8 cellular contexts compared by ENCODE assay signal in the genomic region with DNA sequence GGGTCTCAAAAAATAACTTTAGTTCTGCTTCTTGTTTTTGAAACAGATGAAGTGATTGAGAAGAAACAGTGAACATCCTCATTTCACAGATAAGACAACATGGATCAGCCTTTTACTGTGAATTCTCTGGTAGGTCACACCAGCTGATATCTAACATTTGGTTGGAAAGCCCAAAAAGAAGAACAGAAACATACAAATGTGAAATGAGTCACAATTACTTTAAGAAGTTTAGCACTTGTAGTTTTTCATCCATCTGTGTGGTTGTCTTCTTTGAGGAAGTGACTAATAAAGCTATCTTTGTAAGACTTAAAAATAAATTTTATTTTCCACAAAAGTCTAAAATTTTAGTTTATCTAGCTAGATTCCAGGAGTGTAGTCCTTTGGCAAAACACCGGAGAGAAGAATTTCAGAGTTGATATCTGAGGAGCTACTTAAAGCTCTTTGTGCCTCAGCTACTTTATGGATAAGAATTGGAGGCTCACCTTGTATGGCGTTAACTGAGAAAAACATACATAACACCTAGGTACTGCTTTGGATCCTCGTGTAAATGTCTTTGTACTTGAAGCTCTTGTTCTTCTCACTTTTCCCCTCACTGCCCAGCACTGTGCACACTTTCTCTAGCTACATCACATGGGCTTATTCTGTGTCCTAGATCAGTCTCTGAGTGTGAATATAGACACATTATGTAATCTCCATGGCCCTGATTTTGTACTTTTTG. TPM values are rescaled to one million over a fixed set of nuclear protein-coding genes. Genes with fewer than 3 reads are reported as not detected.
DNase-seq lines count a peak whose midpoint lies in the region; ATAC-seq and TF ChIP-seq lines count a peak whose summit lies in the region.

No MANE protein-coding gene starts in this region.

- H3K27ac ChIP-seq in CD4-positive, alpha-beta T cell (ENCODE audit: low read depth, low read length) = no peak overlapping the region
- H3K27ac ChIP-seq in CD4-positive, alpha-beta memory T cell (ENCODE audit: low read depth, low read length) = no peak overlapping the region

- CTCF ChIA-PET in CD4-positive, alpha-beta T cell (lab: Charles Lee) = interaction anchor here (1.0 to 1.9 kb wide), 3 partner anchors 9 to 66 kb away, joined by 3 to 7 read pairs (median 5); no protein-coding TSS in a partner anchor
- CTCF ChIA-PET in CD4-positive, alpha-beta memory T cell (lab: Charles Lee; ENCODE audit: partially characterized antibody) = interaction anchor here (1.1 to 3.4 kb wide), 5 partner anchors 9 to 66 kb away, joined by 3 to 21 read pairs (median 10); no protein-coding TSS in a partner anchor

- POLR2A ChIA-PET in CD4-positive, alpha-beta T cell (lab: Charles Lee) = interaction anchor here (0.6 to 4.8 kb wide), 2 partner anchors 20 to 22 kb away, joined by 4 to 25 read pairs; partner anchors contain the start of gene STAMBPL1
- POLR2A ChIA-PET in CD4-positive, alpha-beta memory T cell (lab: Charles Lee; ENCODE audit: partially characterized antibody) = interaction anchor here (1.9 kb wide), 1 partner anchor 22 kb away, joined by 6 read pairs; the partner anchor contains the start of gene STAMBPL1

- no peaks in the 10 kb centered on the region for H3K27me3 Mint-ChIP-seq in CD4-positive, alpha-beta T cell
- H3K27me3 Mint-ChIP-seq in activated naive CD8-positive, alpha-beta T cell = no peaks in the 10 kb centered on the region
- H3K27me3 Mint-ChIP-seq in stimulated activated naive CD8-positive, alpha-beta T cell treated with anti-CD3 and anti-CD28 coated beads, Interleukin-15, amount 100 ng/mL, for 72 hours = no peaks in the 10 kb centered on the region
- H3K27me3 Mint-ChIP-seq in CD4-positive, alpha-beta memory T cell = no peaks in the 10 kb centered on the region

- H3K9me3 Mint-ChIP-seq in CD4-positive, alpha-beta T cell = no peaks in the 10 kb centered on the region
- H3K9me3 Mint-ChIP-seq in activated naive CD8-positive, alpha-beta T cell (ENCODE audit: low read depth) = no peaks in the 10 kb centered on the region
- H3K9me3 Mint-ChIP-seq in stimulated activated naive CD8-positive, alpha-beta T cell treated with anti-CD3 and anti-CD28 coated beads, Interleukin-15, amount 100 ng/mL, for 72 hours = no peaks in the 10 kb centered on the region
- H3K9me3 Mint-ChIP-seq in CD4-positive, alpha-beta memory T cell = peaks cover 0 to 1% (median 0%) of the 10 kb centered on the region in 8 donors

- H3K27me3 ChIP-seq in CD4-positive, alpha-beta T cell (ENCODE audit: control insufficient read depth, insufficient read depth, low read length) = no peaks in the 10 kb centered on the region
- H3K27me3 ChIP-seq in CD4-positive, alpha-beta memory T cell (ENCODE audit: insufficient read depth, low read length) = no peaks in the 10 kb centered on the region

- no peak for TF ChIP-seq CTCF in CD4-positive, alpha-beta T cell (IDR thresholded peaks at IDR 0.05)

- H3K4me1 Mint-ChIP-seq in CD4-positive, alpha-beta T cell (ENCODE audit: low read depth) = peaks cover 44% of the 10 kb centered on the region
- peaks cover 60% of the 10 kb centered on the region for H3K4me1 Mint-ChIP-seq in activated naive CD8-positive, alpha-beta T cell (ENCODE audit: low read depth)
- H3K4me1 Mint-ChIP-seq in stimulated activated naive CD8-positive, alpha-beta T cell treated with anti-CD3 and anti-CD28 coated beads, Interleukin-15, amount 100 ng/mL, for 72 hours = peaks cover 71% of the 10 kb centered on the region
- H3K4me1 Mint-ChIP-seq in CD4-positive, alpha-beta memory T cell = peaks cover 29 to 41% (median 35%) of the 10 kb centered on the region in 4 donors

- H3K36me3 ChIP-seq in CD4-positive, alpha-beta memory T cell (ENCODE audit: insufficient read depth, low read length) = peaks cover 18% of the 10 kb centered on the region

- ATAC-seq in CD4-positive, alpha-beta T cell (ENCODE audit: poor library complexity) = no peak
- peak; percentile 80 for ATAC-seq in GM19452 (IDR thresholded peaks at IDR 0.05; ENCODE audit: unreplicated experiment)
- ATAC-seq in HG03432 (IDR thresholded peaks at IDR 0.05; ENCODE audit: unreplicated experiment) = peak; percentile 90
- peak; percentile 80 for ATAC-seq in stimulated activated naive CD8-positive, alpha-beta T cell treated with anti-CD3 and anti-CD28 coated beads, Interleukin-15, amount 100 ng/mL, for 72 hours

- peaks cover 61% of the 10 kb centered on the region for H3K36me3 Mint-ChIP-seq in CD4-positive, alpha-beta T cell (ENCODE audit: low read depth)
- peaks cover 21% of the 10 kb centered on the region for H3K36me3 Mint-ChIP-seq in activated naive CD8-positive, alpha-beta T cell
- H3K36me3 Mint-ChIP-seq in CD4-positive, alpha-beta memory T cell = peaks cover 29 to 50% of the 10 kb centered on the region in 2 donors

- H3K27ac Mint-ChIP-seq in CD4-positive, alpha-beta T cell = peak overlapping the region; percentile 28
- peak overlapping the region; percentile 99 for H3K27ac Mint-ChIP-seq in activated naive CD8-positive, alpha-beta T cell
- peak overlapping the region; percentile 81 to 96 for H3K27ac Mint-ChIP-seq in stimulated activated naive CD8-positive, alpha-beta T cell treated with anti-CD3 and anti-CD28 coated beads, Interleukin-15, amount 100 ng/mL, for 72 hours
- H3K27ac Mint-ChIP-seq in CD4-positive, alpha-beta memory T cell = peak overlapping the region in 2 of 7 donors; percentile 2 to 18

- H3K9me3 ChIP-seq in CD4-positive, alpha-beta T cell (ENCODE audit: control insufficient read depth, low read length) = no peaks in the 10 kb centered on the region
- no peaks in the 10 kb centered on the region for H3K9me3 ChIP-seq in CD4-positive, alpha-beta memory T cell (ENCODE audit: control insufficient read depth in 1 of 2, low read length in 2 of 2)

- no peak for DNase-seq in CD4-positive, alpha-beta T cell
- no peak for DNase-seq in stimulated activated naive CD8-positive, alpha-beta T cell treated with anti-CD3 and anti-CD28 coated beads, Interleukin-15, amount 100 ng/mL, for 72 hours
- DNase-seq in DMS79 treated with DMSO at 0.1 percent for 48 hours (lab: John Stamatoyannopoulos, UW) (no peak), NCI-H2029 (lab: John Stamatoyannopoulos, UW) (no peak)
- no peak for DNase-seq in CD4-positive, alpha-beta memory T cell

- intact Hi-C loops in CD4-positive, alpha-beta T cell (cut with DNase I, micrococcal nuclease) = no loop called here
- intact Hi-C loops in CD4-positive, alpha-beta memory T cell (cut with micrococcal nuclease) = no loop called here

- peaks cover 43% of the 10 kb centered on the region for H3K4me1 ChIP-seq in CD4-positive, alpha-beta memory T cell (ENCODE audit: insufficient read depth, low read length)

- H3K4me3 Mint-ChIP-seq in CD4-positive, alpha-beta T cell = no peak overlapping the region
- peak overlapping the region; percentile 79 for H3K4me3 Mint-ChIP-seq in activated naive CD8-positive, alpha-beta T cell
- H3K4me3 Mint-ChIP-seq in stimulated activated naive CD8-positive, alpha-beta T cell treated with anti-CD3 and anti-CD28 coated beads, Interleukin-15, amount 100 ng/mL, for 72 hours = peak overlapping the region; percentile 57 to 62
- H3K4me3 Mint-ChIP-seq in CD4-positive, alpha-beta memory T cell = no peak overlapping the region

- H3K4me3 ChIP-seq in CD4-positive, alpha-beta memory T cell (ENCODE audit: low read length in 2 of 2) = no peak overlapping the region

RNA-seq across cellular contexts. Expression of gene STAMBPL1, which starts 21.7 kb away (rescaled TPM):
- 10 to 100 TPM; 23.7 to 26.7 TPM for total RNA-seq in CD4-positive, alpha-beta T cell
- total RNA-seq in CD4-positive, alpha-beta memory T cell = 10 to 100 TPM; 37.9 to 43.2 TPM
- polyA plus RNA-seq in CD4-positive, alpha-beta memory T cell = 10 to 100 TPM in 1 of 2 donors, 1 to 10 TPM in 1; 5.3 to 12.0 TPM

RNA-seq across cellular contexts. Expression of gene ANKRD22, which starts 50.1 kb away (rescaled TPM):
- total RNA-seq in CD4-positive, alpha-beta T cell = not detected
- under 1 TPM in 1 of 2 experiments, not detected in 1; 0.58 TPM for total RNA-seq in CD4-positive, alpha-beta memory T cell
- polyA plus RNA-seq in CD4-positive, alpha-beta memory T cell = not detected

RNA-seq across cellular contexts. Expression of gene ACTA2, which starts 50.8 kb away (rescaled TPM):
- total RNA-seq in CD4-positive, alpha-beta T cell = 1 to 10 TPM; 1.8 to 2.1 TPM
- 10 to 100 TPM in 1 of 2 experiments, 1 to 10 TPM in 1; 9.1 to 13.2 TPM for total RNA-seq in CD4-positive, alpha-beta memory T cell
- polyA plus RNA-seq in CD4-positive, alpha-beta memory T cell = 10 to 100 TPM; 10.6 to 12.5 TPM

Comparison
In these comparisons a context has a peak if more than half of its experiments do, and no peak if none do; other contexts are left out.
1. H3K4me3 Mint-ChIP-seq: peak in activated naive CD8-positive, alpha-beta T cell (single experiment) and stimulated activated naive CD8-positive, alpha-beta T cell treated with anti-CD3 and anti-CD28 coated beads, Interleukin-15, amount 100 ng/mL, for 72 hours (2 of 2); none in CD4-positive, alpha-beta T cell (single experiment) and CD4-positive, alpha-beta memory T cell (0 of 8).